Comparison of ENCODE assay signal across 8 cellular contexts in the genomic region with DNA sequence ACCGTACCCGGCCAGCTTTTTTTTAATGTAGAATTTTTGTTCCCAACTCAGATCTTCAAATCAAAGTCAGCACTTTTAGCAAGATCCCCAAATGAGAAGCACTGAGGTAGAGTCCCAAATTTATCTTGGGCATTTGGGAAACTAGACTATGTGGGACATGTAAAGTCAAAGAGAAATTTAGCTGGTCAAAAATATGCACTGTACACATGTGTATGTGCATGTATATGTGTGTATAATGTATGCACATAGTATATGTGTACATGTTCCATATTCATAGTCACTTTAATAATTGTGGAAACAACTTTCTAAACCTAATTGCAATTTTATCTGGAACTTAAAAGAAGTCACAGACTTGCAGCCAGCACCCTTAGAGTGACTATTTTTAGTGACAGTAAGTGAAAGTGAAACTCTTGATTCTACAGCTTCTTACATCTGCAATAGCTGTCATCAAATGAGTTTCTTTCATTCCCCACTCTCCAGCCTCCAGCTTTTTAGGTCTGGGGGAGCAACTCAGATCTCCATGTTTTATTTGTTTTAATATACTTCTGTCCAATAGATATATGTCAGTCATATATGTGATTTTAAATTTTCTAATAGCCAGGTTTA. TPM values are rescaled to one million over a fixed set of nuclear protein-coding genes. Genes with fewer than 3 reads are reported as not detected.
DNase-seq lines count a peak whose midpoint lies in the region; ATAC-seq, FAIRE-seq and TF ChIP-seq lines count a peak whose summit lies in the region.

No MANE protein-coding gene starts in this region.

- in situ Hi-C loops in K562 (cut with MboI), result no loop called here

- no peak for FAIRE-seq in K562 (lab: Jason Lieb, UNC)

- no peaks in the 10 kb centered on the region for H4K20me1 ChIP-seq in BLaER1 treated with 17β-estradiol and CSF1 and Interleukin-3, amounts not matched to agents 10 nM and 100 nM
- H4K20me1 ChIP-seq in K562 (replicated peaks; ENCODE audit: control insufficient read depth, insufficient read depth, low read length), result no peaks in the 10 kb centered on the region

- no peak for TF ChIP-seq EP300 in K562 (IDR thresholded peaks at IDR 0.05; ENCODE audit: low read length)

- no peaks in the 10 kb centered on the region for H3K79me2 ChIP-seq in K562 (ENCODE audit: control insufficient read depth, insufficient read depth, low read length)

- H2AFZ ChIP-seq in K562 (ENCODE audit: low read depth, low read length), result no peak overlapping the region

- 80% methylated on average over 1 of the region's 2 CpGs for WGBS in K562 (ENCODE audit: insufficient coverage, low coverage, missing lambda C conversion rate)
- WGBS in aorta, 2 donors, result 87% methylated on average over 2 of the region's 2 CpGs

- peaks cover 0 to 13% (median 7%) of the 10 kb centered on the region in 11 experiments; a peak in 13 of 22 replicates for H3K9me3 ChIP-seq in BLaER1 treated with 17β-estradiol and CSF1 and Interleukin-3, amounts not matched to agents 10 nM and 100 nM (replicated peaks in 1 of 11)
- H3K9me3 ChIP-seq in K562 (replicated peaks; ENCODE audit: control insufficient read depth, insufficient read depth, low read depth, low read length) (no peaks in the 10 kb centered on the region), WERI-Rb-1 (ENCODE audit: severe bottlenecking) (no peaks in the 10 kb centered on the region), aorta (ENCODE audit: control insufficient read depth, low read length) (no peaks in the 10 kb centered on the region)

- CTCF ChIA-PET in K562 (lab: Yijun Ruan, JAX; ENCODE audit: low intra/inter-chr PET ratio), result no interaction called here

- H3K9ac ChIP-seq in BLaER1 treated with 17β-estradiol and CSF1 and Interleukin-3, amounts not matched to agents 10 nM and 100 nM, result no peak overlapping the region
- H3K9ac ChIP-seq in K562 (ENCODE audit: insufficient read depth in 1 of 2, low read depth in 2 of 2, low read length in 2 of 2), result no peak overlapping the region

- no peak overlapping the region for H3K4me3 ChIP-seq in BLaER1 treated with 17β-estradiol and CSF1 and Interleukin-3, amounts not matched to agents 10 nM and 100 nM
- H3K4me3 ChIP-seq in K562 (no peak overlapping the region), WERI-Rb-1 (ENCODE audit: low read depth, low read length) (no peak overlapping the region), aorta (ENCODE audit: low read length in 2 of 2) (no peak overlapping the region)

- TF ChIP-seq CTCF in K562 (IDR thresholded peaks at IDR 0.05 in 2 of 3, conservative IDR thresholded peaks at IDR 0.05 in 1 of 3; ENCODE audit: insufficient read depth in 2 of 3, low read depth in 1 of 3, low read length in 3 of 3) (no peak), WERI-Rb-1 (IDR thresholded peaks at IDR 0.05; ENCODE audit: low read depth, low read length) (no peak)

- peaks cover 23 to 57% (median 27%) of the 10 kb centered on the region in 11 experiments for H3K36me3 ChIP-seq in BLaER1 treated with 17β-estradiol and CSF1 and Interleukin-3, amounts not matched to agents 10 nM and 100 nM
- H3K36me3 ChIP-seq in K562 (ENCODE audit: control insufficient read depth, insufficient read depth, low read length) (peaks cover 10% of the 10 kb centered on the region; the same call in 2 of the 3 replicates), WERI-Rb-1 (no peaks in the 10 kb centered on the region), aorta (ENCODE audit: control insufficient read depth in 1 of 2, insufficient read depth in 2 of 2, low read length in 1 of 2) (peaks cover 0 to 4% of the 10 kb centered on the region in 2 donors)

- DNase-seq in K562 (ENCODE audit: extremely low read depth in 1 of 4, low spot score in 3 of 4), result no peak
- no peak for DNase-seq in NCI-H2081 (lab: John Stamatoyannopoulos, UW)
- no peak for DNase-seq in WERI-Rb-1
- DNase-seq in activated gamma-delta T cell (lab: John Stamatoyannopoulos, UW), result no peak
- no peak for DNase-seq in aorta

- no TSS peak for BruUV-seq in K562 (replicated peaks; lab: Mats Ljungman, UMichigan)

- no peak for TF ChIP-seq RAD21 in K562 (CRISPR knock-in tag; conservative IDR thresholded peaks at IDR 0.05 in 1 of 2, IDR thresholded peaks at IDR 0.05 in 1 of 2)

- H3K27me3 ChIP-seq in BLaER1 treated with 17β-estradiol and CSF1 and Interleukin-3, amounts not matched to agents 10 nM and 100 nM, result no peaks in the 10 kb centered on the region
- no peaks in the 10 kb centered on the region for H3K27me3 ChIP-seq in K562 (ENCODE audit: control insufficient read depth in 2 of 2, insufficient read depth in 2 of 2, low read length in 2 of 2)
- no peaks in the 10 kb centered on the region for H3K27me3 ChIP-seq in WERI-Rb-1 (ENCODE audit: insufficient read depth, low read depth, severe bottlenecking)
- H3K27me3 ChIP-seq in aorta (ENCODE audit: control insufficient read depth in 1 of 2, insufficient read depth in 2 of 2, low read length in 1 of 2), result no peaks in the 10 kb centered on the region

- no peaks in the 10 kb centered on the region for H3K9me1 ChIP-seq in K562 (ENCODE audit: control insufficient read depth, insufficient read depth, low read length)

- POLR2A ChIA-PET in K562 (lab: Yijun Ruan, JAX), result interaction anchor here (0.8 kb wide), 1 partner anchor 12 kb away, joined by 3 read pairs; no protein-coding TSS in a partner anchor

- intact Hi-C loops in K562 (cut with micrococcal nuclease), result no loop called here
- intact Hi-C loops in aorta (cut with DNase I), result no loop called here

- peaks cover 7 to 16% (median 13%) of the 10 kb centered on the region in 10 experiments; a peak in 18 of 20 replicates for H3K4me1 ChIP-seq in BLaER1 treated with 17β-estradiol and CSF1 and Interleukin-3, amounts not matched to agents 10 nM and 100 nM
- H3K4me1 ChIP-seq in K562 (replicated peaks in 1 of 2; ENCODE audit: control insufficient read depth in 2 of 2, insufficient read depth in 2 of 2, low read length in 2 of 2) (no peaks in the 10 kb centered on the region), aorta (ENCODE audit: control insufficient read depth in 1 of 2, insufficient read depth in 2 of 2, low read length in 2 of 2) (peaks cover 0 to 6% of the 10 kb centered on the region in 2 donors)

- H3K4me2 ChIP-seq in BLaER1 treated with 17β-estradiol and CSF1 and Interleukin-3, amounts not matched to agents 10 nM and 100 nM, result peak overlapping the region; percentile 11 to 48 (median 34); a peak in 17 of 22 replicates
- H3K4me2 ChIP-seq in K562 (ENCODE audit: insufficient read depth, low read length), result no peak overlapping the region

- no peak for TF ChIP-seq POLR2A in K562 (conservative IDR thresholded peaks at IDR 0.05)

- H3K27ac ChIP-seq in BLaER1 treated with 17β-estradiol and CSF1 and Interleukin-3, amounts not matched to agents 10 nM and 100 nM, result peak overlapping the region in 1 of 11 experiments; percentile 13; a peak in 1 of 22 replicates
- H3K27ac ChIP-seq in K562 (ENCODE audit: extremely low read depth, low read depth, low read length) (no peak overlapping the region), WERI-Rb-1 (no peak overlapping the region), aorta (ENCODE audit: low read depth in 1 of 2, low read length in 2 of 2) (no peak overlapping the region)

- ATAC-seq in GM19328 (IDR thresholded peaks at IDR 0.05; ENCODE audit: unreplicated experiment) (peak; percentile 88), HG03196 (IDR thresholded peaks at IDR 0.05; ENCODE audit: unreplicated experiment) (peak; percentile 84), K562 (no peak), aorta (ENCODE audit: low FRiP score) (no peak)

TF ChIP-seq in K562, 482 proteins besides CTCF, POLR2A, EP300 and RAD21:
- peak; percentile 37; the same call in 1 of the 2 replicates for TF ChIP-seq MEF2D (tag; conservative IDR thresholded peaks at IDR 0.05; ENCODE audit: low read depth)
- no peak for TF ChIP-seq RB1 (IDR thresholded peaks at IDR 0.05; ENCODE audit: low read depth)
TF ChIP-seq in K562: peak in this region for 1.

RNA-seq across cellular contexts. Expression of gene CDC40, which starts 53.6 kb away (rescaled TPM):
- 11.2 and 27.9 TPM in 2 replicates for total RNA-seq in K562 (2011; cell fraction: chromatin; rRNA removed; ENCODE audit: low replicate concordance)
- total RNA-seq in K562 (2011; cell fraction: nucleolus; rRNA removed), result 3.7 and 5.8 TPM in 2 replicates
- 7.2 and 11.5 TPM in 2 replicates for total RNA-seq in K562 (2011; cell fraction: nucleoplasm; rRNA removed)
- total RNA-seq in K562 (2014; rRNA removed) (9.7 and 11.0 TPM in 2 replicates), K562 (2014; rRNA removed; fragmentation: Illumina TruSeq; extraction: Trizol) (24.3 and 26.4 TPM in 2 replicates), K562 (2015; rRNA removed; fragmentation: Illumina TruSeq; extraction: Trizol) (20.6 and 23.0 TPM in 2 replicates), K562 (2021) (15.1 and 16.8 TPM in 2 replicates), aorta (10 to 100 TPM; 16.1 to 20.0 TPM)
- polyA plus RNA-seq in K562 (2011; rRNA removed) (21.1 and 26.3 TPM in 2 replicates), K562 (2014; fragmentation: Illumina TruSeq; extraction: Trizol) (16.6 and 16.7 TPM in 2 replicates), K562 (2014; fragmentation: Nextera tagmentation; extraction: Ambion mirVana) (10 to 100 TPM; 14.9 to 15.7 TPM), K562 (2014; rRNA removed) (11.6 and 12.9 TPM in 2 replicates), aorta (1 to 10 TPM; 8.9 to 9.7 TPM)
- polyA plus RNA-seq in K562 (2011; cell fraction: cytosol; rRNA removed), result 5.1 and 9.1 TPM in 2 replicates
- polyA plus RNA-seq in K562 (2011; cell fraction: nucleus; rRNA removed), result 4.4 and 5.6 TPM in 2 replicates
- polyA plus RNA-seq in K562 (2012), result 11.4 and 12.7 TPM in 2 replicates
- polyA minus RNA-seq in K562 (2011; rRNA and poly(A)+ RNA removed), result 31.0 and 32.5 TPM in 2 replicates
- polyA minus RNA-seq in K562 (2011; cell fraction: cytosol; rRNA and poly(A)+ RNA removed), result 10.6 and 13.6 TPM in 2 replicates
- 8.3 and 13.6 TPM in 2 replicates for polyA minus RNA-seq in K562 (2011; cell fraction: nucleus; rRNA and poly(A)+ RNA removed)

RNA-seq across cellular contexts. Expression of gene WASF1, which starts 54.4 kb away (rescaled TPM):
- 2.9 and 6.2 TPM in 2 replicates for total RNA-seq in K562 (2011; cell fraction: chromatin; rRNA removed; ENCODE audit: low replicate concordance)
- 1.6 and 2.2 TPM in 2 replicates for total RNA-seq in K562 (2011; cell fraction: nucleolus; rRNA removed)
- 2.9 and 4.7 TPM in 2 replicates for total RNA-seq in K562 (2011; cell fraction: nucleoplasm; rRNA removed)
- total RNA-seq in K562 (2014; rRNA removed) (2.5 and 4.8 TPM in 2 replicates), K562 (2014; rRNA removed; fragmentation: Illumina TruSeq; extraction: Trizol) (7.5 and 7.9 TPM in 2 replicates), K562 (2015; rRNA removed; fragmentation: Illumina TruSeq; extraction: Trizol) (4.9 and 5.1 TPM in 2 replicates), K562 (2021) (12.6 and 13.0 TPM in 2 replicates), aorta (10 to 100 TPM in 1 of 2 donors, 1 to 10 TPM in 1; 8.9 to 10.3 TPM)
- polyA plus RNA-seq in K562 (2011; rRNA removed) (9.1 and 13.5 TPM in 2 replicates), K562 (2014; fragmentation: Illumina TruSeq; extraction: Trizol) (13.1 and 18.2 TPM in 2 replicates), K562 (2014; fragmentation: Nextera tagmentation; extraction: Ambion mirVana) (1 to 10 TPM; 2.1 to 3.4 TPM), K562 (2014; rRNA removed) (5.6 and 7.4 TPM in 2 replicates), aorta (1 to 10 TPM; 3.2 to 4.5 TPM)
- 11.7 and 15.4 TPM in 2 replicates for polyA plus RNA-seq in K562 (2011; cell fraction: cytosol; rRNA removed)
- 5.7 and 8.3 TPM in 2 replicates for polyA plus RNA-seq in K562 (2011; cell fraction: nucleus; rRNA removed)
- polyA plus RNA-seq in K562 (2012), result 6.1 and 11.1 TPM in 2 replicates
- polyA minus RNA-seq in K562 (2011; rRNA and poly(A)+ RNA removed), result 5.5 and 9.1 TPM in 2 replicates
- 1.5 and 5.3 TPM in 2 replicates for polyA minus RNA-seq in K562 (2011; cell fraction: cytosol; rRNA and poly(A)+ RNA removed)
- polyA minus RNA-seq in K562 (2011; cell fraction: nucleus; rRNA and poly(A)+ RNA removed), result 3.7 and 5.5 TPM in 2 replicates

Comparison
In these comparisons a context has a peak if more than half of its experiments do, and no peak if none do; other contexts are left out.
1. ATAC-seq: peak in GM19328 (single experiment) and HG03196 (single experiment); none in K562 (single experiment) and aorta (single experiment).